In genomic region chr12:104108755-104109445, GRCh38 we compare ENCODE assay signal across 1 cellular context.
TF ChIP-seq lines count a peak whose summit lies in the region.

No MANE protein-coding gene starts in this region.

TF ChIP-seq in WTC11, 78 proteins besides CTCF, POLR2A, EP300 and RAD21 (continued from another document):
- TF ChIP-seq STAT6 (CRISPR knock-in tag; conservative IDR thresholded peaks at IDR 0.05; ENCODE audit: low read depth) (no peak), ATF2 (CRISPR knock-in tag; IDR thresholded peaks at IDR 0.05; ENCODE audit: borderline replicate concordance, low read depth) (no peak), SMAD4 (CRISPR knock-in tag; IDR thresholded peaks at IDR 0.05) (no peak), ZNF532 (CRISPR knock-in tag; IDR thresholded peaks at IDR 0.05; ENCODE audit: borderline replicate concordance) (no peak), ATF3 (CRISPR knock-in tag; conservative IDR thresholded peaks at IDR 0.05) (no peak), ZSCAN18 (CRISPR knock-in tag; IDR thresholded peaks at IDR 0.05) (no peak), ETV6 (CRISPR knock-in tag; IDR thresholded peaks at IDR 0.05) (no peak), TCF7 (CRISPR knock-in tag; IDR thresholded peaks at IDR 0.05; ENCODE audit: low read depth) (no peak)
